In genomic region chr16:82152641-82153094, GRCh38 we compare ENCODE assay signal across 18 cellular contexts. TPM values are rescaled to one million over a fixed set of nuclear protein-coding genes. Genes with fewer than 3 reads are reported as not detected.
A peak's percentile ranks its signal among the peaks of the same experiment; 100 is the strongest.
DNase-seq lines count a peak whose midpoint lies in the region; ATAC-seq, FAIRE-seq and TF ChIP-seq lines count a peak whose summit lies in the region.
"Had no signal": no experiment of that assay in that cellular context is flagged by ENCODE, and none has a peak within 500 bp of the region (broad histone marks: within the 10 kb centered on the region; RNA-seq: fewer than 3 reads in every experiment).

No MANE protein-coding gene starts in this region.

- in situ Hi-C loops in K562 (cut with MboI), result no loop called here

- H3K9me1 ChIP-seq in K562 (ENCODE audit: control insufficient read depth, insufficient read depth, low read length), result no peaks in the 10 kb centered on the region

- peaks cover 16% of the 10 kb centered on the region for H3K4me1 Mint-ChIP-seq in Caco-2 (ENCODE audit: low read depth, unreplicated experiment)
- H3K4me1 Mint-ChIP-seq: activated B cell treated with CpG ODN at 0.5 μM for 24 hours had no signal

- peak overlapping the region; percentile 8 for H3K4me3 Mint-ChIP-seq in Caco-2 (ENCODE audit: unreplicated experiment)
- H3K4me3 Mint-ChIP-seq: activated B cell treated with CpG ODN at 0.5 μM for 24 hours had no signal

- peak overlapping the region; percentile 5; the same call in 1 of the 2 replicates for H3K4me2 ChIP-seq in K562 (ENCODE audit: insufficient read depth, low read length)
- H3K4me2 ChIP-seq: BLaER1 had no signal

- peak overlapping the region; percentile 65 for H3K27ac Mint-ChIP-seq in Caco-2 (ENCODE audit: unreplicated experiment)
- H3K27ac Mint-ChIP-seq: activated B cell treated with CpG ODN at 0.5 μM for 24 hours had no signal

- TF ChIP-seq EP300 in K562 (IDR thresholded peaks at IDR 0.05; ENCODE audit: low read length), result no peak

- TF ChIP-seq RAD21 in K562 (CRISPR knock-in tag; conservative IDR thresholded peaks at IDR 0.05 in 1 of 2, IDR thresholded peaks at IDR 0.05 in 1 of 2), result no peak

- H3K79me2 ChIP-seq in K562 (ENCODE audit: control insufficient read depth, insufficient read depth, low read length), result peaks cover 24% of the 10 kb centered on the region; the same call in 2 of the 3 replicates

- no peaks in the 10 kb centered on the region for H3K9me3 Mint-ChIP-seq in Caco-2 (ENCODE audit: unreplicated experiment)

- H3K4me3 ChIP-seq in Caco-2 (ENCODE audit: low read depth, low read length) (no peak overlapping the region), K562 (no peak overlapping the region), right cardiac atrium (ENCODE audit: low read length) (no peak overlapping the region)
- H3K4me3 ChIP-seq: BLaER1 had no signal

- DNase-seq in Caco-2, result peak; percentile 61 to 67
- DNase-seq in HT-29 (ENCODE audit: low spot score), result peak; percentile 92
- DNase-seq in K562 (ENCODE audit: extremely low read depth in 1 of 4, low spot score in 3 of 4), result peak in 2 of 4 experiments; percentile 42 to 63
- DNase-seq in non-pigmented ciliary epithelial cell (ENCODE audit: low read depth), result peak; percentile 19
- DNase-seq in GM19238 (ENCODE audit: insufficient read length, low spot score), result no peak
- no peak for DNase-seq in right cardiac atrium
- DNase-seq in stimulated activated naive CD4-positive, alpha-beta T cell treated with Interleukin-2 at 50 U/mL for 16 hours (lab: John Stamatoyannopoulos, UW), result no peak
- DNase-seq: activated B cell treated with CpG ODN at 0.5 μM for 24 hours; activated naive CD4-positive, alpha-beta T cell; DND-41; NCI-H1694; occipital lobe; OCI-M1; stimulated activated CD4-positive, alpha-beta T cell treated with anti-CD3 and anti-CD28 coated beads, Interleukin-12 subunit alpha, Interleukin-12 subunit beta, amount 100 ng/mL, for 4 hours had no signal

- 48% methylated on average over 8 of the region's 8 CpGs for WGBS in K562 (ENCODE audit: insufficient coverage, low coverage, missing lambda C conversion rate)
- 82% methylated on average over 8 of the region's 8 CpGs for WGBS in right cardiac atrium

- CTCF ChIA-PET in Caco-2 (lab: Charles Lee), result interaction anchor here (1.0 kb wide), 1 partner anchor 77 kb away, joined by 4 read pairs; no protein-coding TSS in a partner anchor
- CTCF ChIA-PET in K562 (lab: Yijun Ruan, JAX; ENCODE audit: low intra/inter-chr PET ratio), result interaction anchor here (0.7 kb wide), 1 partner anchor 546 kb away, joined by 4 read pairs; no protein-coding TSS in a partner anchor

- peaks cover 57% of the 10 kb centered on the region for H3K36me3 Mint-ChIP-seq in Caco-2 (ENCODE audit: insufficient read depth, unreplicated experiment)

- H3K36me3 ChIP-seq in Caco-2 (ENCODE audit: control insufficient read depth, insufficient read depth, low read length) (no peaks in the 10 kb centered on the region), K562 (ENCODE audit: control insufficient read depth, insufficient read depth, low read length) (peaks cover 52% of the 10 kb centered on the region)

- intact Hi-C loops in Caco-2 (cut with micrococcal nuclease; ENCODE audit: unreplicated experiment), result loop anchor here (5.0 kb wide), 1 partner anchor 95 kb away; no protein-coding TSS in a partner anchor
- intact Hi-C loops in K562 (cut with micrococcal nuclease), result no loop called here
- intact Hi-C loops in right cardiac atrium (cut with DNase I), result no loop called here

- no peak for TF ChIP-seq POLR2A in K562 (conservative IDR thresholded peaks at IDR 0.05)

- peaks cover 4% of the 10 kb centered on the region; the same call in 1 of the 2 replicates for H4K20me1 ChIP-seq in K562 (replicated peaks; ENCODE audit: control insufficient read depth, insufficient read depth, low read length)

- no peaks in the 10 kb centered on the region for H3K27me3 Mint-ChIP-seq in Caco-2 (ENCODE audit: insufficient read depth, unreplicated experiment)
- H3K27me3 Mint-ChIP-seq: activated B cell treated with CpG ODN at 0.5 μM for 24 hours had no signal

- H3K27ac ChIP-seq in K562 (ENCODE audit: extremely low read depth, low read depth, low read length) (no peak overlapping the region), right cardiac atrium (ENCODE audit: low read length) (no peak overlapping the region)
- H3K27ac ChIP-seq: BLaER1 had no signal

- peaks cover 5% of the 10 kb centered on the region; the same call in 1 of the 2 replicates for H3K9me3 ChIP-seq in Caco-2
- no peaks in the 10 kb centered on the region for H3K9me3 ChIP-seq in K562 (replicated peaks; ENCODE audit: control insufficient read depth, insufficient read depth, low read depth, low read length)
- H3K9me3 ChIP-seq in right cardiac atrium (ENCODE audit: control insufficient read depth, low read length), result no peaks in the 10 kb centered on the region

- BruUV-seq in Caco-2 (replicated peaks; lab: Mats Ljungman, UMichigan) (no TSS peak), K562 (replicated peaks; lab: Mats Ljungman, UMichigan) (no TSS peak)

- no peaks in the 10 kb centered on the region for H3K27me3 ChIP-seq in Caco-2 (replicated peaks; ENCODE audit: control insufficient read depth, insufficient read depth, low read length)
- no peaks in the 10 kb centered on the region for H3K27me3 ChIP-seq in K562 (ENCODE audit: control insufficient read depth in 2 of 2, insufficient read depth in 2 of 2, low read length in 2 of 2)
- no peaks in the 10 kb centered on the region for H3K27me3 ChIP-seq in right cardiac atrium (ENCODE audit: control insufficient read depth, insufficient read depth)
- H3K27me3 ChIP-seq: BLaER1 had no signal

- TF ChIP-seq CTCF in Caco-2 (IDR thresholded peaks at IDR 0.05; ENCODE audit: insufficient read depth in 1 of 2, low read depth in 1 of 2, low read length in 1 of 2, severe bottlenecking in 1 of 2, unreplicated experiment in 1 of 2) (no peak), K562 (IDR thresholded peaks at IDR 0.05 in 2 of 3, conservative IDR thresholded peaks at IDR 0.05 in 1 of 3; ENCODE audit: insufficient read depth in 2 of 3, low read depth in 1 of 3, low read length in 3 of 3) (no peak)

- H3K4me1 ChIP-seq in Caco-2 (peaks cover 13% of the 10 kb centered on the region), K562 (replicated peaks in 1 of 2; ENCODE audit: control insufficient read depth in 2 of 2, insufficient read depth in 2 of 2, low read length in 2 of 2) (peaks cover 0 to 12% of the 10 kb centered on the region in 2 experiments; a peak in 4 of 5 replicates), right cardiac atrium (ENCODE audit: control insufficient read depth, insufficient read depth, low read length) (no peaks in the 10 kb centered on the region)
- H3K4me1 ChIP-seq: BLaER1 had no signal

- FAIRE-seq in K562 (lab: Jason Lieb, UNC), result peak; percentile 84
- FAIRE-seq: bronchial epithelial cell, GM12892 had no signal

- ATAC-seq in K562 (peak; percentile 88), right cardiac atrium (no peak), GM21717 (IDR thresholded peaks at IDR 0.05; ENCODE audit: unreplicated experiment) (no peak)

- no peak overlapping the region for H2AFZ ChIP-seq in K562 (ENCODE audit: low read depth, low read length)

- POLR2A ChIA-PET in Caco-2 (lab: Charles Lee), result no interaction called here
- POLR2A ChIA-PET in K562 (lab: Yijun Ruan, JAX), result interaction anchor here (1.2 kb wide), 1 partner anchor 15 kb away, joined by 3 read pairs; no protein-coding TSS in a partner anchor

- H3K9ac ChIP-seq in K562 (ENCODE audit: insufficient read depth in 1 of 2, low read depth in 2 of 2, low read length in 2 of 2), result no peak overlapping the region
- H3K9ac ChIP-seq: BLaER1 had no signal

TF ChIP-seq in K562, 482 proteins besides CTCF, POLR2A, EP300 and RAD21 (continues in another document):
- TF ChIP-seq NFYB (IDR thresholded peaks at IDR 0.05; ENCODE audit: extremely low read depth, insufficient read length) (no peak), FOXK2 (conservative IDR thresholded peaks at IDR 0.05 in 1 of 2, IDR thresholded peaks at IDR 0.05 in 1 of 2; ENCODE audit: low read depth in 2 of 2) (peak in 1 of 2 experiments; percentile 36; a peak in 1 of 4 replicates), ARID2 (IDR thresholded peaks at IDR 0.05) (no peak), MYC (IDR thresholded peaks at IDR 0.05; ENCODE audit: low read depth, low read length) (peak; percentile 78; the same call in 1 of the 2 replicates), MYC (CRISPR knock-in tag; IDR thresholded peaks at IDR 0.05; ENCODE audit: borderline replicate concordance, low read depth) (no peak), ATF7 (IDR thresholded peaks at IDR 0.05) (0 out of 2 replicates have a peak, but pooled peaks have one; percentile 22), CTBP1 (IDR thresholded peaks at IDR 0.05; ENCODE audit: borderline replicate concordance) (peak; percentile 81)

RNA-seq across cellular contexts. Expression of gene MPHOSPH6, which starts 17.4 kb away (rescaled TPM):
- total RNA-seq in Caco-2 (2022) (41.9 and 42.3 TPM in 2 replicates), K562 (2014; rRNA removed) (48.0 and 55.9 TPM in 2 replicates), K562 (2014; rRNA removed; fragmentation: Illumina TruSeq; extraction: Trizol) (81.3 and 93.6 TPM in 2 replicates), K562 (2015; rRNA removed; fragmentation: Illumina TruSeq; extraction: Trizol) (70.0 and 76.7 TPM in 2 replicates), K562 (2021) (34.1 and 37.0 TPM in 2 replicates), right cardiac atrium (10 to 100 TPM in 3 of 4 donors, 1 to 10 TPM in 1; 8.0 to 13.9 (median 10.9) TPM)
- 15.7 and 16.8 TPM in 2 replicates for total RNA-seq in HT-29 (2014; rRNA removed; shearing (Covaris generic))
- 26.8 and 64.4 TPM in 2 replicates for total RNA-seq in K562 (2011; cell fraction: chromatin; rRNA removed; ENCODE audit: low replicate concordance)
- total RNA-seq in K562 (2011; cell fraction: nucleolus; rRNA removed), result 9.5 and 10.9 TPM in 2 replicates
- total RNA-seq in K562 (2011; cell fraction: nucleoplasm; rRNA removed), result 33.8 and 54.4 TPM in 2 replicates
- polyA plus RNA-seq in K562 (2011; rRNA removed) (26.9 and 39.3 TPM in 2 replicates), K562 (2014; fragmentation: Illumina TruSeq; extraction: Trizol) (66.1 and 85.1 TPM in 2 replicates), K562 (2014; fragmentation: Nextera tagmentation; extraction: Ambion mirVana) (100 to 1,000 TPM; 148 to 153 TPM), K562 (2014; rRNA removed) (65.0 and 71.4 TPM in 2 replicates), right cardiac atrium (17.4 TPM)
- 5.2 and 20.5 TPM in 2 replicates for polyA plus RNA-seq in K562 (2011; cell fraction: cytosol; rRNA removed)
- polyA plus RNA-seq in K562 (2011; cell fraction: nucleus; rRNA removed), result 13.5 and 23.0 TPM in 2 replicates
- 27.6 and 49.8 TPM in 2 replicates for polyA plus RNA-seq in K562 (2012)
- 27.7 and 32.2 TPM in 2 replicates for polyA minus RNA-seq in K562 (2011; rRNA and poly(A)+ RNA removed)
- 9.1 and 11.1 TPM in 2 replicates for polyA minus RNA-seq in K562 (2011; cell fraction: cytosol; rRNA and poly(A)+ RNA removed)
- 17.2 and 31.8 TPM in 2 replicates for polyA minus RNA-seq in K562 (2011; cell fraction: nucleus; rRNA and poly(A)+ RNA removed)

Comparison
In these comparisons a context has a peak if more than half of its experiments do, and no peak if none do; other contexts are left out.
1. DNase-seq: peak in Caco-2 (2 of 2), HT-29 (single experiment) and non-pigmented ciliary epithelial cell (single experiment); none in GM19238 (single experiment), right cardiac atrium (0 of 3) and stimulated activated naive CD4-positive, alpha-beta T cell treated with Interleukin-2 at 50 U/mL for 16 hours (single experiment).